ENCODE assay signal across 8 cellular contexts in the genomic region with DNA sequence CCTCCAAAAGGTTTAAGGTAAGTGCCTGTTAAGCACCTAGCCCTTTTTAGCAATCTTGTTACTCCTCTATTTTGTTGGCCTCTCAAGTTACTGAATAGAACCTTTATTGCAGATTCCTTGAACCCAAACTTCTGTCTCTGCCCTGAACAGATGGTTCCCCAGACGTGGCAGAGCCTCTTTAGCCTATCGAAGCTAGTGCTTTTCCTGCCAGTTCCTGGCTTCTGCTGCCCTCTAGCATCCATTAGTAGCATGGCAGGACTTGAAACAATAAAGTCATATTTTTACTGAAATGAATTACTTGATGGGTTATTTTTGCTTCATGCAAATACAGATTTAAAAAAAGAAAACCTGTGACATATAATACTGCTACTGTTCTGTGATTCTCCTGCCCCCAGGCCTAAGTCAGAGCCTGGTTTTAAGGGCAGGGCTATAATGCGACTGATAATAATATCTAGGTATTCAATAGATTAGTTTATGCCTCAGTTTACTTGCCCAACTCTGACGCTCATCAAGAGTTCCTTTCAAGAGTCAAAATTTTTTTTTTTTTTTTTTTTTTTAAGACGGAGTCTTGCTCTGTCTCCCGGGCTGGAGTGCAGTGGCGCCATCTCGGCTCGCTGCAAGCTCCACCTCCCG.
DNase-seq lines count a peak whose midpoint lies in the region; ATAC-seq and TF ChIP-seq lines count a peak whose summit lies in the region.

No MANE protein-coding gene starts in this region.

- WGBS in IMR-90 (ENCODE audit: extremely low coverage in 2 of 2, insufficient read length in 1 of 2), 2 experiments: no CpG with 5 or more reads among the region's 10 CpGs

- intact Hi-C loops in IMR-90 (cut with micrococcal nuclease) (loop anchor here (2.0 to 5.0 kb wide), 2 partner anchors 323 to 453 kb away; no protein-coding TSS in a partner anchor), posterior vena cava (cut with DNase I) (no loop called here)
- intact Hi-C loops in activated T-helper 2 cell treated with anti-CD3 and anti-CD28 coated beads, Interferon-gamma antibody, Interleukin-2, Interleukin-4, amounts not matched to agents 10 μg/mL and 5 μg/mL and 100 μg/mL, durations not matched to agents 14 hours and 24 hours and 36 hours (cut with micrococcal nuclease): loop anchor here (1.0 to 10.0 kb wide), 3 partner anchors 323 to 477 kb away; no protein-coding TSS in a partner anchor

- H3K27me3 Mint-ChIP-seq in activated T-helper 2 cell treated with anti-CD3 and anti-CD28 coated beads, Interferon-gamma antibody, Interleukin-2, Interleukin-4, amounts not matched to agents 10 μg/mL and 5 μg/mL and 100 μg/mL, durations not matched to agents 14 hours and 24 hours and 36 hours (ENCODE audit: low read depth): no peaks in the 10 kb centered on the region

- H3K9me3 ChIP-seq in IMR-90 (ENCODE audit: control insufficient read depth, insufficient read depth, low read length): no peaks in the 10 kb centered on the region
- no peaks in the 10 kb centered on the region for H3K9me3 ChIP-seq in NT2/D1 (ENCODE audit: insufficient read depth, low read length)

- no peak overlapping the region for H3K18ac ChIP-seq in IMR-90 (ENCODE audit: low read depth, low read length)

- CTCF ChIA-PET in IMR-90 (lab: Yijun Ruan, JAX): interaction anchor here (0.7 kb wide), 1 partner anchor 11 kb away, joined by 3 read pairs; no protein-coding TSS in a partner anchor

- no peak overlapping the region for H2AK9ac ChIP-seq in IMR-90 (replicated peaks; ENCODE audit: low read depth, low read length, poor library complexity)

- TF ChIP-seq POLR2A in IMR-90 (IDR thresholded peaks at IDR 0.05; ENCODE audit: low read depth, low read length): no peak

- H3K9ac ChIP-seq in IMR-90 (ENCODE audit: low read depth, low read length): no peak overlapping the region
- H3K9ac ChIP-seq in NT2/D1 (ENCODE audit: insufficient read length, low read depth): no peak overlapping the region

- H3K9me1 ChIP-seq in IMR-90 (ENCODE audit: insufficient read depth, low read length): no peaks in the 10 kb centered on the region

- H4K8ac ChIP-seq in IMR-90 (ENCODE audit: low read depth in 2 of 2, low read length in 2 of 2): no peak overlapping the region

- H2BK120ac ChIP-seq in IMR-90 (ENCODE audit: low read depth, low read length): no peak overlapping the region

- DNase-seq in GM12864 (ENCODE audit: low read depth) (peak; percentile 37), IMR-90 (peak; percentile 51), NT2/D1 (ENCODE audit: low read depth, low spot score) (peak; percentile 60), germinal center (ENCODE audit: low spot score) (peak; percentile 68), posterior vena cava (ENCODE audit: low spot score) (peak; percentile 49), GOT3 (lab: John Stamatoyannopoulos, UW) (no peak)
- DNase-seq in activated T-helper 2 cell treated with anti-CD3 and anti-CD28 coated beads, Interferon-gamma antibody, Interleukin-2, Interleukin-4, amounts not matched to agents 10 μg/mL and 5 μg/mL and 100 μg/mL, durations not matched to agents 14 hours and 24 hours and 36 hours (ENCODE audit: low spot score): peak; percentile 10

- H3K4me1 ChIP-seq in IMR-90 (ENCODE audit: control insufficient read depth, insufficient read depth, low read length): no peaks in the 10 kb centered on the region
- no peaks in the 10 kb centered on the region for H3K4me1 ChIP-seq in NT2/D1 (ENCODE audit: insufficient read depth, insufficient read length)

- H3K14ac ChIP-seq in IMR-90 (replicated peaks; ENCODE audit: low read depth, low read length): no peak overlapping the region

- TF ChIP-seq CTCF in GM12864 (IDR thresholded peaks at IDR 0.05; ENCODE audit: low read depth, low read length, missing control alignments): peak; percentile 78
- TF ChIP-seq CTCF in IMR-90 (conservative IDR thresholded peaks at IDR 0.05; ENCODE audit: low read depth, low read length): peak; percentile 65

- no TSS peak for BruUV-seq in IMR-90 (replicated peaks; lab: Mats Ljungman, UMichigan)

- H3K27ac Mint-ChIP-seq in activated T-helper 2 cell treated with anti-CD3 and anti-CD28 coated beads, Interferon-gamma antibody, Interleukin-2, Interleukin-4, amounts not matched to agents 10 μg/mL and 5 μg/mL and 100 μg/mL, durations not matched to agents 14 hours and 24 hours and 36 hours: no peak overlapping the region

- H4K20me1 ChIP-seq in IMR-90 (ENCODE audit: insufficient read depth, low read length): no peaks in the 10 kb centered on the region

- H3K27me3 ChIP-seq in IMR-90 (ENCODE audit: control insufficient read depth, insufficient read depth, low read length) (no peaks in the 10 kb centered on the region), NT2/D1 (ENCODE audit: insufficient read depth, insufficient read length) (no peaks in the 10 kb centered on the region)

- in situ Hi-C loops in IMR-90 (cut with MboI; ENCODE audit: low sequenced_read_pairs): no loop called here

- H3K23ac ChIP-seq in IMR-90 (ENCODE audit: low read depth, low read length): no peak overlapping the region

- no peak overlapping the region for H3K4ac ChIP-seq in IMR-90 (ENCODE audit: low read depth, low read length)

- no peak overlapping the region for H2BK20ac ChIP-seq in IMR-90 (ENCODE audit: low read depth, low read length)

- H3K4me3 ChIP-seq in GM12864 (ENCODE audit: low read depth, low read length): no peak overlapping the region
- no peak overlapping the region for H3K4me3 ChIP-seq in IMR-90 (ENCODE audit: insufficient read depth, low read depth, low read length)
- no peak overlapping the region for H3K4me3 ChIP-seq in NT2/D1 (ENCODE audit: insufficient read length, low read depth)

- POLR2A ChIA-PET in IMR-90 (lab: Charles Lee; ENCODE audit: unreplicated experiment): no interaction called here

- no peaks in the 10 kb centered on the region for H3K79me1 ChIP-seq in IMR-90 (ENCODE audit: low read depth in 1 of 2, low read length in 2 of 2)

- H2AK5ac ChIP-seq in IMR-90 (ENCODE audit: low read depth, low read length): no peak overlapping the region

- H4K5ac ChIP-seq in IMR-90 (ENCODE audit: low read depth, low read length): no peak overlapping the region

- no peak overlapping the region for H2AFZ ChIP-seq in IMR-90 (replicated peaks; ENCODE audit: low read length, poor library complexity)

- no peak overlapping the region for H3K56ac ChIP-seq in IMR-90 (ENCODE audit: extremely low read depth, insufficient read depth, low read length)

- no peak overlapping the region for H2BK5ac ChIP-seq in IMR-90 (ENCODE audit: low read depth, low read length, poor library complexity, severe bottlenecking)

- H3K27ac ChIP-seq in IMR-90 (ENCODE audit: insufficient read depth, low read length): no peak overlapping the region

- no peaks in the 10 kb centered on the region for H3K36me3 Mint-ChIP-seq in activated T-helper 2 cell treated with anti-CD3 and anti-CD28 coated beads, Interferon-gamma antibody, Interleukin-2, Interleukin-4, amounts not matched to agents 10 μg/mL and 5 μg/mL and 100 μg/mL, durations not matched to agents 14 hours and 24 hours and 36 hours (ENCODE audit: low read depth)

- H3K4me2 ChIP-seq in IMR-90 (ENCODE audit: low read depth, low read length): no peak overlapping the region

- peaks cover 10% of the 10 kb centered on the region for H3K4me1 Mint-ChIP-seq in activated T-helper 2 cell treated with anti-CD3 and anti-CD28 coated beads, Interferon-gamma antibody, Interleukin-2, Interleukin-4, amounts not matched to agents 10 μg/mL and 5 μg/mL and 100 μg/mL, durations not matched to agents 14 hours and 24 hours and 36 hours (ENCODE audit: low read depth)

- H4K91ac ChIP-seq in IMR-90 (ENCODE audit: insufficient read depth, low read depth, low read length): no peak overlapping the region

- no peak overlapping the region for H2BK15ac ChIP-seq in IMR-90 (ENCODE audit: low read depth, low read length)

- ATAC-seq in GM21786 (IDR thresholded peaks at IDR 0.05; ENCODE audit: unreplicated experiment) (peak; percentile 96), IMR-90 (ENCODE audit: low read depth) (peak; percentile 77)

- peak; percentile 66 for TF ChIP-seq RAD21 in IMR-90 (IDR thresholded peaks at IDR 0.05; ENCODE audit: low read length)

- dilution Hi-C loops in IMR-90 (cut with HindIII; ENCODE audit: low sequenced_read_pairs, unreplicated experiment): no loop called here

- H3K9me3 Mint-ChIP-seq in activated T-helper 2 cell treated with anti-CD3 and anti-CD28 coated beads, Interferon-gamma antibody, Interleukin-2, Interleukin-4, amounts not matched to agents 10 μg/mL and 5 μg/mL and 100 μg/mL, durations not matched to agents 14 hours and 24 hours and 36 hours: no peaks in the 10 kb centered on the region

- H3K4me3 Mint-ChIP-seq in activated T-helper 2 cell treated with anti-CD3 and anti-CD28 coated beads, Interferon-gamma antibody, Interleukin-2, Interleukin-4, amounts not matched to agents 10 μg/mL and 5 μg/mL and 100 μg/mL, durations not matched to agents 14 hours and 24 hours and 36 hours (ENCODE audit: low read depth): peak overlapping the region; percentile 18

- H3K36me3 ChIP-seq in IMR-90 (ENCODE audit: control insufficient read depth, insufficient read depth, low read length) (no peaks in the 10 kb centered on the region), NT2/D1 (ENCODE audit: insufficient read depth, insufficient read length, low read length) (no peaks in the 10 kb centered on the region)

TF ChIP-seq in IMR-90, 13 proteins besides CTCF, POLR2A, EP300 and RAD21 (continues in another document):
- TF ChIP-seq, protein P1, sequence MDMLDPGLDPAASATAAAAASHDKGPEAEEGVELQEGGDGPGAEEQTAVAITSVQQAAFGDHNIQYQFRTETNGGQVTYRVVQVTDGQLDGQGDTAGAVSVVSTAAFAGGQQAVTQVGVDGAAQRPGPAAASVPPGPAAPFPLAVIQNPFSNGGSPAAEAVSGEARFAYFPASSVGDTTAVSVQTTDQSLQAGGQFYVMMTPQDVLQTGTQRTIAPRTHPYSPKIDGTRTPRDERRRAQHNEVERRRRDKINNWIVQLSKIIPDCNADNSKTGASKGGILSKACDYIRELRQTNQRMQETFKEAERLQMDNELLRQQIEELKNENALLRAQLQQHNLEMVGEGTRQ (IDR thresholded peaks at IDR 0.05; ENCODE audit: low read depth, low read length): no peak
- TF ChIP-seq SMC3 (IDR thresholded peaks at IDR 0.05; ENCODE audit: low read depth, low read length) (0 out of 2 replicates have a peak, but pooled peaks have one; percentile 21), BHLHE40 (IDR thresholded peaks at IDR 0.05; ENCODE audit: low read depth, low read length) (no peak), FOS (IDR thresholded peaks at IDR 0.05; ENCODE audit: low read depth, low read length) (no peak), CEBPB (IDR thresholded peaks at IDR 0.05; ENCODE audit: low read depth, low read length) (no peak)

Comparison
In these comparisons a context has a peak if more than half of its experiments do, and no peak if none do; other contexts are left out.
1. intact Hi-C loops: an anchor here in IMR-90 (2.0 to 5.0 kb wide) and activated T-helper 2 cell treated with anti-CD3 and anti-CD28 coated beads, Interferon-gamma antibody, Interleukin-2, Interleukin-4, amounts not matched to agents 10 μg/mL and 5 μg/mL and 100 μg/mL, durations not matched to agents 14 hours and 24 hours and 36 hours (1.0 to 10.0 kb wide); none called in posterior vena cava.